Comparison of ENCODE assay signal across 20 cellular contexts in genomic region chr10:131726967-131727366, GRCh38.
DNase-seq lines count a peak whose midpoint lies in the region; ATAC-seq and TF ChIP-seq lines count a peak whose summit lies in the region.
"Had no signal": no experiment of that assay in that cellular context is flagged by ENCODE, and none has a peak within 500 bp of the region (broad histone marks: within the 10 kb centered on the region; RNA-seq: fewer than 3 reads in every experiment).

No MANE protein-coding gene starts in this region.

- POLR2A ChIA-PET in WTC11 (lab: Charles Lee), result no interaction called here

- peak; percentile 8; the same call in 1 of the 2 replicates for ATAC-seq in WTC11
- ATAC-seq in upper lobe of right lung, result no peak
- ATAC-seq in GM19328 (IDR thresholded peaks at IDR 0.05; ENCODE audit: unreplicated experiment), result no peak
- ATAC-seq in GM18873 (IDR thresholded peaks at IDR 0.05; ENCODE audit: low FRiP score, unreplicated experiment), result no peak
- ATAC-seq: GM12878, psoas muscle had no signal

- no peaks in the 10 kb centered on the region for H3K27me3 ChIP-seq in upper lobe of right lung

- no peak overlapping the region for H3K27ac ChIP-seq in upper lobe of right lung
- H3K27ac ChIP-seq: heart right ventricle, left lung, psoas muscle, VCaP had no signal

- peaks cover 34% of the 10 kb centered on the region for H3K27me3 Mint-ChIP-seq in WTC11 (ENCODE audit: low read depth)

- H3K36me3 Mint-ChIP-seq in WTC11, result no peaks in the 10 kb centered on the region; the same call in 1 of the 2 replicates

- TF ChIP-seq CTCF in WTC11 (IDR thresholded peaks at IDR 0.05) (no peak), upper lobe of right lung (IDR thresholded peaks at IDR 0.05) (no peak)

- peaks cover 6% of the 10 kb centered on the region for H3K4me1 ChIP-seq in upper lobe of right lung
- H3K4me1 ChIP-seq: psoas muscle had no signal

- H3K27ac Mint-ChIP-seq in WTC11, result peak overlapping the region; percentile 26; the same call in 1 of the 2 replicates
- H3K27ac Mint-ChIP-seq: T-helper 2 cell treated with Interferon-gamma antibody and Interleukin-4, amounts not matched to agents 5 μg/mL and 100 μg/mL, for 36 hours had no signal

- peaks cover 41% of the 10 kb centered on the region for H3K4me1 Mint-ChIP-seq in WTC11

- no peaks in the 10 kb centered on the region for H3K9me3 ChIP-seq in upper lobe of right lung
- H3K9me3 ChIP-seq: psoas muscle had no signal

- no peaks in the 10 kb centered on the region for H3K36me3 ChIP-seq in upper lobe of right lung
- H3K36me3 ChIP-seq: heart right ventricle, left lung had no signal

- no peaks in the 10 kb centered on the region; the same call in 1 of the 2 replicates for H3K9me3 Mint-ChIP-seq in WTC11
- H3K9me3 Mint-ChIP-seq: T-helper 2 cell treated with Interferon-gamma antibody and Interleukin-4, amounts not matched to agents 5 μg/mL and 100 μg/mL, for 36 hours had no signal

- peak; percentile 51 for DNase-seq in activated effector memory CD4-positive, alpha-beta T cell treated with anti-CD3 and anti-CD28 coated beads, Interleukin-2, amount 50 U/mL, for 16 hours
- DNase-seq in activated effector memory CD4-positive, alpha-beta T cell treated with Interleukin-2 at 50 U/mL for 16 hours, result no peak
- DNase-seq in WTC11 (ENCODE audit: low spot score) (no peak), mesenteric fat pad (ENCODE audit: low spot score) (peak; percentile 82), upper lobe of right lung (peak; percentile 54), 8988T (no peak)
- DNase-seq: activated CD4-positive, alpha-beta T cell treated with anti-CD3 and anti-CD28 coated beads, Interleukin-2, amount 50 U/mL, for 1 hour; Calu3; foreskin fibroblast; IMR-90; NCI-H187 treated with DMSO at 0.1 percent for 48 hours; NCI-H2227 treated with DMSO at 0.1 percent for 48 hours had no signal

- no peak overlapping the region; the same call in 1 of the 2 replicates for H3K4me3 Mint-ChIP-seq in WTC11
- H3K4me3 Mint-ChIP-seq: T-helper 2 cell treated with Interferon-gamma antibody and Interleukin-4, amounts not matched to agents 5 μg/mL and 100 μg/mL, for 36 hours had no signal

- CTCF ChIA-PET in WTC11 (lab: Charles Lee), result interaction anchor here (1.6 kb wide), 1 partner anchor 35 kb away, joined by 7 read pairs; no protein-coding TSS in a partner anchor

- H3K4me3 ChIP-seq in upper lobe of right lung, result no peak overlapping the region
- H3K4me3 ChIP-seq: GM12878, left lung, psoas muscle had no signal

- intact Hi-C loops in upper lobe of right lung (cut with DNase I), result no loop called here

TF ChIP-seq in WTC11, 78 proteins besides CTCF, POLR2A, EP300 and RAD21:
- no peak for TF ChIP-seq ZNF671 (CRISPR knock-in tag; IDR thresholded peaks at IDR 0.05)

Comparison
In these comparisons a context has a peak if more than half of its experiments do, and no peak if none do; other contexts are left out.
1. DNase-seq: peak in activated effector memory CD4-positive, alpha-beta T cell treated with anti-CD3 and anti-CD28 coated beads, Interleukin-2, amount 50 U/mL, for 16 hours (single experiment), mesenteric fat pad (single experiment) and upper lobe of right lung (single experiment); none in activated effector memory CD4-positive, alpha-beta T cell treated with Interleukin-2 at 50 U/mL for 16 hours (single experiment), WTC11 (single experiment) and 8988T (single experiment).